8 cellular contexts compared by ENCODE assay signal in the genomic region with DNA sequence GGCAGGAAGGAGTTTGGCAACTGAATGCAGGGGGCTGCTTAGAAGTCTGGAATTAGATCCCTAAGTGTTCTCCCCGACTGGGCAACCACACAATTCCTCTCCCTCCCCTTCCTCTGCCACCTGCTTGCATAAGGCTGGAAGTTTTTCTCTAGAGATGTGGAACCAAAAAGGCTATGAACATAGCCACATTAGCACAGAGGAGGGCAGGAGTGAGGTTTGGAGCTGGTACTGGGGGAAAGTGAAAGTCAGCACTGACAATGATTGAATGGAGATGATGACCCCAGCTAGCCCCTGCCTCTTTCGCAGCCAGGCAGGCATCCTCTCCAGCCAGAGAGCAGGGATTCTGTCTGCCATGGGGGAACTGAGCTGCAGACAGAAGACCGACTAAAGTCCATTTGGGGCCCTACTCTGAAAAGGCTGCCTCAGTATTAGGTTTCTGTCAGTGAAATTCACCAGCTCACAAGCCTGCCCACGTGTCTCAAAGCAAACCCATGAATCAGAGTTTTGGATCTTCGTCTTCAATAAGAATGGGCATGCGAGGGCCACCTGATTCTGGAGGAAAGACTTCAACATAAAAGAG.
DNase-seq lines count a peak whose midpoint lies in the region; ATAC-seq and TF ChIP-seq lines count a peak whose summit lies in the region.

No MANE protein-coding gene starts in this region.

- intact Hi-C loops in Calu3 (cut with micrococcal nuclease; ENCODE audit: unreplicated experiment) = loop anchor here (1.0 kb wide), 1 partner anchor 121 kb away; no protein-coding TSS in a partner anchor
- intact Hi-C loops in naive thymus-derived CD4-positive, alpha-beta T cell (cut with micrococcal nuclease) = loop anchor here (1.0 to 2.0 kb wide), 3 partner anchors 88 to 123 kb away; partner anchors contain the start of gene ITGA6 (in 1 of the 2)
- intact Hi-C loops in activated T-helper 2 cell treated with anti-CD3 and anti-CD28 coated beads, Interferon-gamma antibody, Interleukin-2, Interleukin-4, amounts not matched to agents 10 μg/mL and 5 μg/mL and 100 μg/mL, durations not matched to agents 14 hours and 24 hours and 36 hours (cut with micrococcal nuclease) = no loop called here

- BruUV-seq in Calu3 (replicated peaks; lab: Mats Ljungman, UMichigan) = no TSS peak

- POLR2A ChIA-PET in naive thymus-derived CD4-positive, alpha-beta T cell (lab: Charles Lee) = interaction anchor here (1.2 kb wide), 1 partner anchor 86 kb away, joined by 4 read pairs; no protein-coding TSS in a partner anchor

- no peaks in the 10 kb centered on the region for H3K27me3 Mint-ChIP-seq in Calu3 (ENCODE audit: unreplicated experiment)
- H3K27me3 Mint-ChIP-seq in chondrocyte (ENCODE audit: low read depth) = no peaks in the 10 kb centered on the region
- H3K27me3 Mint-ChIP-seq in naive thymus-derived CD4-positive, alpha-beta T cell = peaks cover 0 to 2% (median 0%) of the 10 kb centered on the region in 5 donors
- peaks cover 12% of the 10 kb centered on the region for H3K27me3 Mint-ChIP-seq in activated T-helper 2 cell treated with anti-CD3 and anti-CD28 coated beads, Interferon-gamma antibody, Interleukin-2, Interleukin-4, amounts not matched to agents 10 μg/mL and 5 μg/mL and 100 μg/mL, durations not matched to agents 14 hours and 24 hours and 36 hours (ENCODE audit: low read depth)

- H3K36me3 Mint-ChIP-seq in Calu3 (ENCODE audit: insufficient read depth, unreplicated experiment) (no peaks in the 10 kb centered on the region), chondrocyte (ENCODE audit: low read depth) (peaks cover 4% of the 10 kb centered on the region)
- H3K36me3 Mint-ChIP-seq in naive thymus-derived CD4-positive, alpha-beta T cell = peaks cover 0 to 3% (median 0%) of the 10 kb centered on the region in 5 donors
- no peaks in the 10 kb centered on the region for H3K36me3 Mint-ChIP-seq in activated T-helper 2 cell treated with anti-CD3 and anti-CD28 coated beads, Interferon-gamma antibody, Interleukin-2, Interleukin-4, amounts not matched to agents 10 μg/mL and 5 μg/mL and 100 μg/mL, durations not matched to agents 14 hours and 24 hours and 36 hours (ENCODE audit: low read depth)

- H3K27ac ChIP-seq in naive thymus-derived CD4-positive, alpha-beta T cell (ENCODE audit: low read depth, low read length) = no peak overlapping the region

- DNase-seq in Calu3 = peak; percentile 16
- DNase-seq in LoVo (ENCODE audit: low spot score) = peak; percentile 31
- no peak for DNase-seq in chondrocyte (ENCODE audit: low spot score)
- peak in 5 of 9 donors; percentile 14 to 33 (median 22) for DNase-seq in naive thymus-derived CD4-positive, alpha-beta T cell
- no peak for DNase-seq in Kasumi-1 (lab: John Stamatoyannopoulos, UW)
- DNase-seq in activated T-helper 2 cell treated with anti-CD3 and anti-CD28 coated beads, Interferon-gamma antibody, Interleukin-2, Interleukin-4, amounts not matched to agents 10 μg/mL and 5 μg/mL and 100 μg/mL, durations not matched to agents 14 hours and 24 hours and 36 hours (ENCODE audit: low spot score) = no peak
- no peak for DNase-seq in dedifferentiated amniotic fluid mesenchymal stem cell (ENCODE audit: extremely low spot score)

- peak overlapping the region; percentile 41 for H3K4me3 ChIP-seq in naive thymus-derived CD4-positive, alpha-beta T cell (ENCODE audit: low read length)

- peaks cover 0 to 6% (median 0%) of the 10 kb centered on the region in 3 experiments for H3K9me3 ChIP-seq in naive thymus-derived CD4-positive, alpha-beta T cell (ENCODE audit: control insufficient read depth in 2 of 3, low read length in 3 of 3)

- CTCF ChIA-PET in Calu3 (lab: Charles Lee) = interaction anchor here (0.6 to 1.6 kb wide), 4 partner anchors 9 to 898 kb away, joined by 3 to 6 read pairs (median 4); no protein-coding TSS in a partner anchor
- CTCF ChIA-PET in naive thymus-derived CD4-positive, alpha-beta T cell (lab: Charles Lee) = interaction anchor here (0.5 to 2.2 kb wide), 2 partner anchors 122 to 260 kb away, joined by 3 to 21 read pairs; no protein-coding TSS in a partner anchor

- ATAC-seq in naive thymus-derived CD4-positive, alpha-beta T cell = peak; percentile 63
- no peak for ATAC-seq in HG03108 (IDR thresholded peaks at IDR 0.05; ENCODE audit: unreplicated experiment)

- H3K4me1 ChIP-seq in naive thymus-derived CD4-positive, alpha-beta T cell (ENCODE audit: control insufficient read depth in 2 of 2, insufficient read depth in 2 of 2, low read length in 2 of 2) = peaks cover 4 to 15% of the 10 kb centered on the region in 2 donors

- no peaks in the 10 kb centered on the region for H3K36me3 ChIP-seq in naive thymus-derived CD4-positive, alpha-beta T cell (ENCODE audit: control insufficient read depth in 2 of 3, insufficient read depth in 3 of 3, low read length in 3 of 3)

- TF ChIP-seq CTCF in Calu3 (IDR thresholded peaks at IDR 0.05; ENCODE audit: unreplicated experiment) (no peak), chondrocyte (IDR thresholded peaks at IDR 0.05) (peak; percentile 13)

- H3K27me3 ChIP-seq in naive thymus-derived CD4-positive, alpha-beta T cell (ENCODE audit: control insufficient read depth in 2 of 2, insufficient read depth in 2 of 2, low read length in 2 of 2) = peaks cover 0 to 2% of the 10 kb centered on the region in 2 donors

- H3K4me3 Mint-ChIP-seq in Calu3 (ENCODE audit: low read depth, unreplicated experiment) (peak overlapping the region; percentile 53), chondrocyte (ENCODE audit: unreplicated experiment) (no peak overlapping the region)
- H3K4me3 Mint-ChIP-seq in naive thymus-derived CD4-positive, alpha-beta T cell = peak overlapping the region; percentile 66 to 85 (median 79)
- H3K4me3 Mint-ChIP-seq in activated T-helper 2 cell treated with anti-CD3 and anti-CD28 coated beads, Interferon-gamma antibody, Interleukin-2, Interleukin-4, amounts not matched to agents 10 μg/mL and 5 μg/mL and 100 μg/mL, durations not matched to agents 14 hours and 24 hours and 36 hours (ENCODE audit: low read depth) = no peak overlapping the region

- H3K27ac Mint-ChIP-seq in Calu3 (ENCODE audit: unreplicated experiment) (peak overlapping the region; percentile 28), chondrocyte (ENCODE audit: unreplicated experiment) (no peak overlapping the region)
- peak overlapping the region in 8 of 9 donors; percentile 39 to 83 (median 76) for H3K27ac Mint-ChIP-seq in naive thymus-derived CD4-positive, alpha-beta T cell
- no peak overlapping the region for H3K27ac Mint-ChIP-seq in activated T-helper 2 cell treated with anti-CD3 and anti-CD28 coated beads, Interferon-gamma antibody, Interleukin-2, Interleukin-4, amounts not matched to agents 10 μg/mL and 5 μg/mL and 100 μg/mL, durations not matched to agents 14 hours and 24 hours and 36 hours

- peaks cover 39% of the 10 kb centered on the region for H3K4me1 Mint-ChIP-seq in Calu3 (ENCODE audit: low read depth, unreplicated experiment)
- peaks cover 24% of the 10 kb centered on the region for H3K4me1 Mint-ChIP-seq in chondrocyte (ENCODE audit: low read depth)
- H3K4me1 Mint-ChIP-seq in naive thymus-derived CD4-positive, alpha-beta T cell = peaks cover 15 to 45% (median 32%) of the 10 kb centered on the region in 7 donors
- peaks cover 12% of the 10 kb centered on the region for H3K4me1 Mint-ChIP-seq in activated T-helper 2 cell treated with anti-CD3 and anti-CD28 coated beads, Interferon-gamma antibody, Interleukin-2, Interleukin-4, amounts not matched to agents 10 μg/mL and 5 μg/mL and 100 μg/mL, durations not matched to agents 14 hours and 24 hours and 36 hours (ENCODE audit: low read depth)

- H3K9me3 Mint-ChIP-seq in Calu3 (ENCODE audit: low read depth, unreplicated experiment) (no peaks in the 10 kb centered on the region), chondrocyte (ENCODE audit: low read depth) (peaks cover 12% of the 10 kb centered on the region)
- H3K9me3 Mint-ChIP-seq in naive thymus-derived CD4-positive, alpha-beta T cell = peaks cover 0 to 13% (median 4%) of the 10 kb centered on the region in 11 donors
- H3K9me3 Mint-ChIP-seq in activated T-helper 2 cell treated with anti-CD3 and anti-CD28 coated beads, Interferon-gamma antibody, Interleukin-2, Interleukin-4, amounts not matched to agents 10 μg/mL and 5 μg/mL and 100 μg/mL, durations not matched to agents 14 hours and 24 hours and 36 hours = peaks cover 10% of the 10 kb centered on the region

Comparison
In these comparisons a context has a peak if more than half of its experiments do, and no peak if none do; other contexts are left out.
1. DNase-seq: peak in Calu3 (single experiment), LoVo (single experiment) and naive thymus-derived CD4-positive, alpha-beta T cell (5 of 9); none in chondrocyte (single experiment), Kasumi-1 (0 of 2), activated T-helper 2 cell treated with anti-CD3 and anti-CD28 coated beads, Interferon-gamma antibody, Interleukin-2, Interleukin-4, amounts not matched to agents 10 μg/mL and 5 μg/mL and 100 μg/mL, durations not matched to agents 14 hours and 24 hours and 36 hours (single experiment) and dedifferentiated amniotic fluid mesenchymal stem cell (single experiment).
2. H3K27ac Mint-ChIP-seq: peak in Calu3 (single experiment) and naive thymus-derived CD4-positive, alpha-beta T cell (8 of 9); none in chondrocyte (single experiment) and activated T-helper 2 cell treated with anti-CD3 and anti-CD28 coated beads, Interferon-gamma antibody, Interleukin-2, Interleukin-4, amounts not matched to agents 10 μg/mL and 5 μg/mL and 100 μg/mL, durations not matched to agents 14 hours and 24 hours and 36 hours (single experiment).
3. H3K4me3 Mint-ChIP-seq: peak in Calu3 (single experiment) and naive thymus-derived CD4-positive, alpha-beta T cell (10 of 10); none in chondrocyte (single experiment) and activated T-helper 2 cell treated with anti-CD3 and anti-CD28 coated beads, Interferon-gamma antibody, Interleukin-2, Interleukin-4, amounts not matched to agents 10 μg/mL and 5 μg/mL and 100 μg/mL, durations not matched to agents 14 hours and 24 hours and 36 hours (single experiment).